In genomic region chr18:12598181-12598921, GRCh38 we compare ENCODE assay signal across 1 cellular context.
TF ChIP-seq lines count a peak whose summit lies in the region.

No MANE protein-coding gene starts in this region.

TF ChIP-seq in GM23338, 12 proteins besides CTCF, POLR2A, EP300 and RAD21:
- no peak for TF ChIP-seq REST (IDR thresholded peaks at IDR 0.05; ENCODE audit: unreplicated experiment)
- TF ChIP-seq, protein P1, sequence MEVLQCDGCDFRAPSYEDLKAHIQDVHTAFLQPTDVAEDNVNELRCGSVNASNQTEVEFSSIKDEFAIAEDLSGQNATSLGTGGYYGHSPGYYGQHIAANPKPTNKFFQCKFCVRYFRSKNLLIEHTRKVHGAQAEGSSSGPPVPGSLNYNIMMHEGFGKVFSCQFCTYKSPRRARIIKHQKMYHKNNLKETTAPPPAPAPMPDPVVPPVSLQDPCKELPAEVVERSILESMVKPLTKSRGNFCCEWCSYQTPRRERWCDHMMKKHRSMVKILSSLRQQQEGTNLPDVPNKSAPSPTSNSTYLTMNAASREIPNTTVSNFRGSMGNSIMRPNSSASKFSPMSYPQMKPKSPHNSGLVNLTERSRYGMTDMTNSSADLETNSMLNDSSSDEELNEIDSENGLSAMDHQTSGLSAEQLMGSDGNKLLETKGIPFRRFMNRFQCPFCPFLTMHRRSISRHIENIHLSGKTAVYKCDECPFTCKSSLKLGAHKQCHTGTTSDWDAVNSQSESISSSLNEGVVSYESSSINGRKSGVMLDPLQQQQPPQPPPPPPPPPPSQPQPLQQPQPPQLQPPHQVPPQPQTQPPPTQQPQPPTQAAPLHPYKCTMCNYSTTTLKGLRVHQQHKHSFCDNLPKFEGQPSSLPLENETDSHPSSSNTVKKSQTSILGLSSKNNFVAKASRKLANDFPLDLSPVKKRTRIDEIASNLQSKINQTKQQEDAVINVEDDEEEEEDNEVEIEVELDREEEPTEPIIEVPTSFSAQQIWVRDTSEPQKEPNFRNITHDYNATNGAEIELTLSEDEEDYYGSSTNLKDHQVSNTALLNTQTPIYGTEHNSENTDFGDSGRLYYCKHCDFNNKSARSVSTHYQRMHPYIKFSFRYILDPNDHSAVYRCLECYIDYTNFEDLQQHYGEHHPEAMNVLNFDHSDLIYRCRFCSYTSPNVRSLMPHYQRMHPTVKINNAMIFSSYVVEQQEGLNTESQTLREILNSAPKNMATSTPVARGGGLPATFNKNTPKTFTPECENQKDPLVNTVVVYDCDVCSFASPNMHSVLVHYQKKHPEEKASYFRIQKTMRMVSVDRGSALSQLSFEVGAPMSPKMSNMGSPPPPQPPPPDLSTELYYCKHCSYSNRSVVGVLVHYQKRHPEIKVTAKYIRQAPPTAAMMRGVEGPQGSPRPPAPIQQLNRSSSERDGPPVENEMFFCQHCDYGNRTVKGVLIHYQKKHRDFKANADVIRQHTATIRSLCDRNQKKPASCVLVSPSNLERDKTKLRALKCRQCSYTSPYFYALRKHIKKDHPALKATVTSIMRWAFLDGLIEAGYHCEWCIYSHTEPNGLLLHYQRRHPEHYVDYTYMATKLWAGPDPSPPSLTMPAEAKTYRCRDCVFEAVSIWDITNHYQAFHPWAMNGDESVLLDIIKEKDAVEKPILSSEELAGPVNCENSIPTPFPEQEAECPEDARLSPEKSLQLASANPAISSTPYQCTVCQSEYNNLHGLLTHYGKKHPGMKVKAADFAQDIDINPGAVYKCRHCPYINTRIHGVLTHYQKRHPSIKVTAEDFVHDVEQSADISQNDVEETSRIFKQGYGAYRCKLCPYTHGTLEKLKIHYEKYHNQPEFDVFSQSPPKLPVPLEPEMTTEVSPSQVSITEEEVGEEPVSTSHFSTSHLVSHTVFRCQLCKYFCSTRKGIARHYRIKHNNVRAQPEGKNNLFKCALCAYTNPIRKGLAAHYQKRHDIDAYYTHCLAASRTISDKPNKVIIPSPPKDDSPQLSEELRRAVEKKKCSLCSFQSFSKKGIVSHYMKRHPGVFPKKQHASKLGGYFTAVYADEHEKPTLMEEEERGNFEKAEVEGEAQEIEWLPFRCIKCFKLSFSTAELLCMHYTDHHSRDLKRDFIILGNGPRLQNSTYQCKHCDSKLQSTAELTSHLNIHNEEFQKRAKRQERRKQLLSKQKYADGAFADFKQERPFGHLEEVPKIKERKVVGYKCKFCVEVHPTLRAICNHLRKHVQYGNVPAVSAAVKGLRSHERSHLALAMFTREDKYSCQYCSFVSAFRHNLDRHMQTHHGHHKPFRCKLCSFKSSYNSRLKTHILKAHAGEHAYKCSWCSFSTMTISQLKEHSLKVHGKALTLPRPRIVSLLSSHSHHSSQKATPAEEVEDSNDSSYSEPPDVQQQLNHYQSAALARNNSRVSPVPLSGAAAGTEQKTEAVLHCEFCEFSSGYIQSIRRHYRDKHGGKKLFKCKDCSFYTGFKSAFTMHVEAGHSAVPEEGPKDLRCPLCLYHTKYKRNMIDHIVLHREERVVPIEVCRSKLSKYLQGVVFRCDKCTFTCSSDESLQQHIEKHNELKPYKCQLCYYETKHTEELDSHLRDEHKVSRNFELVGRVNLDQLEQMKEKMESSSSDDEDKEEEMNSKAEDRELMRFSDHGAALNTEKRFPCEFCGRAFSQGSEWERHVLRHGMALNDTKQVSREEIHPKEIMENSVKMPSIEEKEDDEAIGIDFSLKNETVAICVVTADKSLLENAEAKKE (CRISPR knock-in tag; IDR thresholded peaks at IDR 0.05), result no peak
- no peak for TF ChIP-seq JUNB (IDR thresholded peaks at IDR 0.05; ENCODE audit: unreplicated experiment)
- TF ChIP-seq EZH2 (IDR thresholded peaks at IDR 0.05; ENCODE audit: low read depth, unreplicated experiment), result no peak
- no peak for TF ChIP-seq ZNF331 (CRISPR knock-in tag; IDR thresholded peaks at IDR 0.05; ENCODE audit: low read depth)
- no peak for TF ChIP-seq CREB1 (CRISPR knock-in tag; IDR thresholded peaks at IDR 0.05; ENCODE audit: low read depth)
- TF ChIP-seq ETS1 (IDR thresholded peaks at IDR 0.05), result no peak
- no peak for TF ChIP-seq EZH2phosphoT487 (IDR thresholded peaks at IDR 0.05; ENCODE audit: unreplicated experiment)
- no peak for TF ChIP-seq STAT1 (IDR thresholded peaks at IDR 0.05; ENCODE audit: unreplicated experiment)
- no peak for TF ChIP-seq POLR2AphosphoS5 (IDR thresholded peaks at IDR 0.05; ENCODE audit: low read depth)
- no peak for TF ChIP-seq ZNF114 (CRISPR knock-in tag; IDR thresholded peaks at IDR 0.05)
- TF ChIP-seq NANOG (IDR thresholded peaks at IDR 0.05; ENCODE audit: borderline replicate concordance), result no peak
